ENCODE assay signal across 21 cellular contexts in genomic region chr21:32867587-32867986, GRCh38.
DNase-seq lines count a peak whose midpoint lies in the region; ATAC-seq and TF ChIP-seq lines count a peak whose summit lies in the region.
"Had no signal": no experiment of that assay in that cellular context is flagged by ENCODE, and none has a peak within 500 bp of the region (broad histone marks: within the 10 kb centered on the region; RNA-seq: fewer than 3 reads in every experiment).

No MANE protein-coding gene starts in this region.

- CTCF ChIA-PET in Calu3 (lab: Charles Lee) (no interaction called here), RWPE1 (lab: Yijun Ruan, JAX) (no interaction called here)
- CTCF ChIA-PET in activated CD4-positive, alpha-beta T cell treated with anti-CD3 and anti-CD28 coated beads for 36 hours (lab: Charles Lee): interaction anchor here (0.8 kb wide), 1 partner anchor 264 kb away, joined by 3 read pairs; no protein-coding TSS in a partner anchor

- no peaks in the 10 kb centered on the region for H3K36me3 Mint-ChIP-seq in Calu3 (ENCODE audit: insufficient read depth, unreplicated experiment)
- no peaks in the 10 kb centered on the region for H3K36me3 Mint-ChIP-seq in activated T-helper 1 cell treated with anti-CD3 and anti-CD28 coated beads, Interleukin-12 subunit alpha, Interleukin-12 subunit beta, Interleukin-2, Interleukin-4 antibody, amounts not matched to agents 30 ng/mL and 10 ng/mL and 1 ng/mL, durations not matched to agents 14 hours and 24 hours and 36 hours (ENCODE audit: low read depth)
- H3K36me3 Mint-ChIP-seq in activated CD4-positive, alpha-beta T cell treated with anti-CD3 and anti-CD28 coated beads for 36 hours (ENCODE audit: low read depth): no peaks in the 10 kb centered on the region
- H3K36me3 Mint-ChIP-seq: CD4-positive, alpha-beta memory T cell had no signal

- no TSS peak for BruUV-seq in Calu3 (replicated peaks; lab: Mats Ljungman, UMichigan)

- no peak overlapping the region for H3K27ac ChIP-seq in RWPE1
- H3K27ac ChIP-seq in neuronal stem cell (replicated peaks; ENCODE audit: low read length): no peak overlapping the region

- no peak overlapping the region for H2BK5ac ChIP-seq in neuronal stem cell (ENCODE audit: low read length)

- H2AK5ac ChIP-seq in neuronal stem cell (ENCODE audit: low read depth, low read length): no peak overlapping the region

- no peak overlapping the region for H3K4me3 ChIP-seq in neuronal stem cell (ENCODE audit: low read length in 2 of 2)
- H3K4me3 ChIP-seq: GM23338, HAP-1 had no signal

- H3K27me3 Mint-ChIP-seq in Calu3 (ENCODE audit: unreplicated experiment): peaks cover 93% of the 10 kb centered on the region
- peaks cover 8% of the 10 kb centered on the region for H3K27me3 Mint-ChIP-seq in activated T-helper 1 cell treated with anti-CD3 and anti-CD28 coated beads, Interleukin-12 subunit alpha, Interleukin-12 subunit beta, Interleukin-2, Interleukin-4 antibody, amounts not matched to agents 30 ng/mL and 10 ng/mL and 1 ng/mL, durations not matched to agents 14 hours and 24 hours and 36 hours (ENCODE audit: insufficient read depth)
- peaks cover 7% of the 10 kb centered on the region for H3K27me3 Mint-ChIP-seq in activated CD4-positive, alpha-beta T cell treated with anti-CD3 and anti-CD28 coated beads for 36 hours

- H3K27ac Mint-ChIP-seq in Calu3 (ENCODE audit: unreplicated experiment): no peak overlapping the region
- no peak overlapping the region for H3K27ac Mint-ChIP-seq in activated T-helper 1 cell treated with anti-CD3 and anti-CD28 coated beads, Interleukin-12 subunit alpha, Interleukin-12 subunit beta, Interleukin-2, Interleukin-4 antibody, amounts not matched to agents 30 ng/mL and 10 ng/mL and 1 ng/mL, durations not matched to agents 14 hours and 24 hours and 36 hours
- H3K27ac Mint-ChIP-seq in activated CD4-positive, alpha-beta T cell treated with anti-CD3 and anti-CD28 coated beads for 36 hours: no peak overlapping the region
- H3K27ac Mint-ChIP-seq: CD4-positive, alpha-beta memory T cell; GM23338 had no signal

- H3K4me1 Mint-ChIP-seq in Calu3 (ENCODE audit: low read depth, unreplicated experiment): no peaks in the 10 kb centered on the region
- no peaks in the 10 kb centered on the region for H3K4me1 Mint-ChIP-seq in activated T-helper 1 cell treated with anti-CD3 and anti-CD28 coated beads, Interleukin-12 subunit alpha, Interleukin-12 subunit beta, Interleukin-2, Interleukin-4 antibody, amounts not matched to agents 30 ng/mL and 10 ng/mL and 1 ng/mL, durations not matched to agents 14 hours and 24 hours and 36 hours (ENCODE audit: low read depth)
- no peaks in the 10 kb centered on the region for H3K4me1 Mint-ChIP-seq in activated CD4-positive, alpha-beta T cell treated with anti-CD3 and anti-CD28 coated beads for 36 hours
- H3K4me1 Mint-ChIP-seq: CD4-positive, alpha-beta memory T cell; GM23338 had no signal

- H2AFZ ChIP-seq in neuronal stem cell (ENCODE audit: low read length): no peak overlapping the region
- H2AFZ ChIP-seq: GM23338 had no signal

- no peak overlapping the region for H3K23ac ChIP-seq in neuronal stem cell (ENCODE audit: low read depth, low read length, poor library complexity)

- H3K4ac ChIP-seq in neuronal stem cell (ENCODE audit: low read length): no peak overlapping the region

- no peak overlapping the region for H2BK12ac ChIP-seq in neuronal stem cell (ENCODE audit: low read length)

- no peak overlapping the region for H3K14ac ChIP-seq in neuronal stem cell (ENCODE audit: low read length)

- ATAC-seq in esophagus mucosa: peak; percentile 35
- no peak for ATAC-seq in activated CD4-positive, alpha-beta T cell treated with anti-CD3 and anti-CD28 coated beads for 36 hours
- ATAC-seq: GM23338 had no signal

- peak overlapping the region; percentile 68 for H3K18ac ChIP-seq in neuronal stem cell (ENCODE audit: low read length)

- no peak overlapping the region for H3K4me2 ChIP-seq in neuronal stem cell (ENCODE audit: insufficient read depth, low read length, poor library complexity, severe bottlenecking)
- H3K4me2 ChIP-seq: GM23338 had no signal

- H3K9ac ChIP-seq in neuronal stem cell (ENCODE audit: low read depth, low read length, poor library complexity): no peak overlapping the region

- no peak overlapping the region for H2BK120ac ChIP-seq in neuronal stem cell (ENCODE audit: low read depth, low read length)

- no peak overlapping the region for H4K91ac ChIP-seq in neuronal stem cell (ENCODE audit: low read depth, low read length, poor library complexity)

- H3K27me3 ChIP-seq in neuronal stem cell (ENCODE audit: control insufficient read depth in 3 of 3, insufficient read depth in 3 of 3, low read depth in 1 of 3, low read length in 3 of 3): peaks cover 0 to 15% (median 0%) of the 10 kb centered on the region in 3 experiments

- POLR2A ChIA-PET in RWPE1 (lab: Yijun Ruan, JAX; ENCODE audit: low non-redundant PET): no interaction called here
- POLR2A ChIA-PET in activated CD4-positive, alpha-beta T cell treated with anti-CD3 and anti-CD28 coated beads for 36 hours (lab: Charles Lee): interaction anchor here (0.7 kb wide), 1 partner anchor 19 kb away, joined by 3 read pairs; no protein-coding TSS in a partner anchor

- H3K4me1 ChIP-seq in neuronal stem cell (ENCODE audit: control insufficient read depth in 2 of 2, insufficient read depth in 1 of 2, low read depth in 1 of 2, low read length in 2 of 2): peaks cover 7 to 12% of the 10 kb centered on the region in 2 donors
- H3K4me1 ChIP-seq: HAP-1 had no signal

- no peak overlapping the region for H4K8ac ChIP-seq in neuronal stem cell (ENCODE audit: low read depth, low read length)

- no peaks in the 10 kb centered on the region for H3K36me3 ChIP-seq in neuronal stem cell (replicated peaks in 1 of 2; ENCODE audit: control insufficient read depth in 2 of 2, insufficient read depth in 2 of 2, low read length in 2 of 2)
- H3K36me3 ChIP-seq: HAP-1 had no signal

- no peak overlapping the region for H2BK15ac ChIP-seq in neuronal stem cell (ENCODE audit: low read length)

- no CpG with 5 or more reads among the region's 4 CpGs for WGBS in neuronal stem cell (ENCODE audit: extremely low coverage in 2 of 2, insufficient read length in 2 of 2, insufficient replicate concordance in 1 of 2), 2 donors

- no peak for TF ChIP-seq CTCF in Calu3 (IDR thresholded peaks at IDR 0.05; ENCODE audit: unreplicated experiment)
- TF ChIP-seq CTCF in RWPE1 (conservative IDR thresholded peaks at IDR 0.05; ENCODE audit: low read depth): no peak

- no peak overlapping the region for H3K4me3 Mint-ChIP-seq in Calu3 (ENCODE audit: low read depth, unreplicated experiment)
- H3K4me3 Mint-ChIP-seq in activated T-helper 1 cell treated with anti-CD3 and anti-CD28 coated beads, Interleukin-12 subunit alpha, Interleukin-12 subunit beta, Interleukin-2, Interleukin-4 antibody, amounts not matched to agents 30 ng/mL and 10 ng/mL and 1 ng/mL, durations not matched to agents 14 hours and 24 hours and 36 hours: no peak overlapping the region
- H3K4me3 Mint-ChIP-seq in activated CD4-positive, alpha-beta T cell treated with anti-CD3 and anti-CD28 coated beads for 36 hours: no peak overlapping the region
- H3K4me3 Mint-ChIP-seq: CD4-positive, alpha-beta memory T cell; GM23338 had no signal

- intact Hi-C loops in Calu3 (cut with micrococcal nuclease; ENCODE audit: unreplicated experiment): no loop called here
- intact Hi-C loops in activated T-helper 1 cell treated with anti-CD3 and anti-CD28 coated beads, Interleukin-12 subunit alpha, Interleukin-12 subunit beta, Interleukin-2, Interleukin-4 antibody, amounts not matched to agents 30 ng/mL and 10 ng/mL and 1 ng/mL, durations not matched to agents 14 hours and 24 hours and 36 hours (cut with micrococcal nuclease): no loop called here
- intact Hi-C loops in activated CD4-positive, alpha-beta T cell treated with anti-CD3 and anti-CD28 coated beads for 36 hours (cut with DNase I, micrococcal nuclease): no loop called here

- DNase-seq in Calu3 (peak; percentile 3), RWPE1 (ENCODE audit: low spot score) (peak; percentile 58), neuronal stem cell (ENCODE audit: low spot score) (no peak), GDM1 (lab: John Stamatoyannopoulos, UW) (no peak)
- no peak for DNase-seq in activated T-helper 1 cell treated with anti-CD3 and anti-CD28 coated beads, Interleukin-12 subunit alpha, Interleukin-12 subunit beta, Interleukin-2, Interleukin-4 antibody, amounts not matched to agents 30 ng/mL and 10 ng/mL and 1 ng/mL, durations not matched to agents 14 hours and 24 hours and 36 hours (ENCODE audit: low spot score)
- DNase-seq in activated CD4-positive, alpha-beta T cell treated with anti-CD3 and anti-CD28 coated beads for 36 hours: no peak
- DNase-seq: C1 segment of cervical spinal cord; CD4-positive, alpha-beta memory T cell; COR-L47; EL; GF-D8; KG1; MM.1S; NCI-H2029; NCI-H446 treated with DMSO at 0.1 percent for 48 hours; NCI-H526 treated with DMSO at 0.1 percent for 48 hours; RPMI8226; SHP77 treated with DMSO at 0.1 percent for 48 hours had no signal

- peaks cover 0 to 2% of the 10 kb centered on the region in 2 donors for H3K9me3 ChIP-seq in neuronal stem cell (replicated peaks in 1 of 2; ENCODE audit: control insufficient read depth in 2 of 2, insufficient read depth in 1 of 2, low read depth in 1 of 2, low read length in 2 of 2)
- H3K9me3 ChIP-seq: HAP-1 had no signal

- H3K9me3 Mint-ChIP-seq in Calu3 (ENCODE audit: low read depth, unreplicated experiment): no peaks in the 10 kb centered on the region
- no peaks in the 10 kb centered on the region for H3K9me3 Mint-ChIP-seq in activated T-helper 1 cell treated with anti-CD3 and anti-CD28 coated beads, Interleukin-12 subunit alpha, Interleukin-12 subunit beta, Interleukin-2, Interleukin-4 antibody, amounts not matched to agents 30 ng/mL and 10 ng/mL and 1 ng/mL, durations not matched to agents 14 hours and 24 hours and 36 hours
- H3K9me3 Mint-ChIP-seq in activated CD4-positive, alpha-beta T cell treated with anti-CD3 and anti-CD28 coated beads for 36 hours (ENCODE audit: low read depth): no peaks in the 10 kb centered on the region
- H3K9me3 Mint-ChIP-seq: GM23338 had no signal

- H3K79me1 ChIP-seq in neuronal stem cell (ENCODE audit: low read depth, low read length): peaks cover 2% of the 10 kb centered on the region

Comparison
In these comparisons a context has a peak if more than half of its experiments do, and no peak if none do; other contexts are left out.
1. DNase-seq: peak in Calu3 (single experiment) and RWPE1 (single experiment); none in neuronal stem cell (single experiment), activated T-helper 1 cell treated with anti-CD3 and anti-CD28 coated beads, Interleukin-12 subunit alpha, Interleukin-12 subunit beta, Interleukin-2, Interleukin-4 antibody, amounts not matched to agents 30 ng/mL and 10 ng/mL and 1 ng/mL, durations not matched to agents 14 hours and 24 hours and 36 hours (single experiment), GDM1 (single experiment) and activated CD4-positive, alpha-beta T cell treated with anti-CD3 and anti-CD28 coated beads for 36 hours (single experiment).